Comparison of ENCODE assay signal across 34 cellular contexts in genomic region chr20:55882286-55882685, GRCh38.
"Had no signal": no experiment of that assay in that cellular context is flagged by ENCODE, and none has a peak within 500 bp of the region (broad histone marks: within the 10 kb centered on the region; RNA-seq: fewer than 3 reads in every experiment).

No MANE protein-coding gene starts in this region.

- H3K27ac Mint-ChIP-seq: activated B cell treated with CpG ODN at 0.5 μM for 24 hours; activated CD4-positive, alpha-beta memory T cell treated with anti-CD3 and anti-CD28 coated beads for 36 hours; activated CD4-positive, alpha-beta T cell treated with anti-CD3 and anti-CD28 coated beads, Interleukin-2, amount 10 ng/mL, durations not matched to agents 24 days and 14 days; activated CD8-positive, alpha-beta T cell treated with anti-CD3 and anti-CD28 coated beads for 36 hours; activated naive CD4-positive, alpha-beta T cell treated with anti-CD3 and anti-CD28 coated beads, Interleukin-2, amount 10 ng/mL, durations not matched to agents 7 days and 5 days; activated naive CD4-positive, alpha-beta T cell treated with anti-CD3 and anti-CD28 coated beads, Interleukin-2, amount 50 U/mL, for 24 hours; activated naive CD8-positive, alpha-beta T cell; activated naive CD8-positive, alpha-beta T cell treated with anti-CD3 and anti-CD28 coated beads, Interleukin-2, amount 10 ng/mL, durations not matched to agents 7 days and 5 days; activated naive CD8-positive, alpha-beta T cell treated with anti-CD3 and anti-CD28 coated beads, Interleukin-2, amount 50 U/mL, for 24 hours; activated T-cell treated with anti-CD3 and anti-CD28 coated beads, Interleukin-2, amount 50 U/mL, for 24 hours; activated T-helper 2 cell treated with anti-CD3 and anti-CD28 coated beads, Interferon-gamma antibody, Interleukin-2, Interleukin-4, amounts not matched to agents 10 μg/mL and 5 μg/mL and 100 μg/mL, durations not matched to agents 14 hours and 24 hours and 36 hours; brain; T-helper 1 cell treated with Interleukin-12 subunit alpha and Interleukin-12 subunit beta and Interleukin-4 antibody, amounts not matched to agents 30 μg/mL and 1 μg/mL, for 36 hours; T-helper 2 cell treated with Interferon-gamma antibody and Interleukin-4, amounts not matched to agents 5 μg/mL and 100 μg/mL, for 36 hours had no signal

- H3K4me3 Mint-ChIP-seq: activated B cell treated with CpG ODN at 0.5 μM for 24 hours; activated CD4-positive, alpha-beta memory T cell treated with anti-CD3 and anti-CD28 coated beads for 36 hours; activated CD4-positive, alpha-beta T cell treated with anti-CD3 and anti-CD28 coated beads, Interleukin-2, amount 10 ng/mL, durations not matched to agents 24 days and 14 days; activated CD8-positive, alpha-beta T cell treated with anti-CD3 and anti-CD28 coated beads for 36 hours; activated naive CD4-positive, alpha-beta T cell treated with anti-CD3 and anti-CD28 coated beads, Interleukin-2, amount 10 ng/mL, durations not matched to agents 7 days and 5 days; activated naive CD4-positive, alpha-beta T cell treated with anti-CD3 and anti-CD28 coated beads, Interleukin-2, amount 50 U/mL, for 24 hours; activated naive CD8-positive, alpha-beta T cell; activated naive CD8-positive, alpha-beta T cell treated with anti-CD3 and anti-CD28 coated beads, Interleukin-2, amount 10 ng/mL, durations not matched to agents 7 days and 5 days; activated naive CD8-positive, alpha-beta T cell treated with anti-CD3 and anti-CD28 coated beads, Interleukin-2, amount 50 U/mL, for 24 hours; activated T-cell treated with anti-CD3 and anti-CD28 coated beads, Interleukin-2, amount 50 U/mL, for 24 hours; brain; central memory CD8-positive, alpha-beta T cell; T-helper 1 cell treated with Interleukin-12 subunit alpha and Interleukin-12 subunit beta and Interleukin-4 antibody, amounts not matched to agents 30 μg/mL and 1 μg/mL, for 36 hours; T-helper 2 cell treated with Interferon-gamma antibody and Interleukin-4, amounts not matched to agents 5 μg/mL and 100 μg/mL, for 36 hours had no signal

- H3K9me3 Mint-ChIP-seq: activated B cell treated with CpG ODN at 0.5 μM for 24 hours had no signal

- H3K4me1 Mint-ChIP-seq: activated B cell treated with CpG ODN at 0.5 μM for 24 hours; activated CD4-positive, alpha-beta T cell treated with anti-CD3 and anti-CD28 coated beads, Interleukin-2, amount 10 ng/mL, durations not matched to agents 24 days and 14 days; activated naive CD4-positive, alpha-beta T cell treated with anti-CD3 and anti-CD28 coated beads, Interleukin-2, amount 10 ng/mL, durations not matched to agents 7 days and 5 days; activated naive CD4-positive, alpha-beta T cell treated with anti-CD3 and anti-CD28 coated beads, Interleukin-2, amount 50 U/mL, for 24 hours; activated naive CD8-positive, alpha-beta T cell treated with anti-CD3 and anti-CD28 coated beads, Interleukin-2, amount 10 ng/mL, durations not matched to agents 7 days and 5 days; activated naive CD8-positive, alpha-beta T cell treated with anti-CD3 and anti-CD28 coated beads, Interleukin-2, amount 50 U/mL, for 24 hours; brain; central memory CD8-positive, alpha-beta T cell had no signal

- H3K9me3 ChIP-seq: ascending aorta had no signal

- ATAC-seq: activated CD8-positive, alpha-beta T cell treated with anti-CD3 and anti-CD28 coated beads for 36 hours; activated naive CD8-positive, alpha-beta T cell treated with anti-CD3 and anti-CD28 coated beads, Interleukin-2, amount 50 U/mL, for 24 hours had no signal

- H3K27ac ChIP-seq: ascending aorta, cardiac muscle cell had no signal

- DNase-seq: activated B cell treated with CpG ODN at 0.5 μM for 24 hours; activated CD4-positive, alpha-beta memory T cell treated with anti-CD3 and anti-CD28 coated beads for 36 hours; activated CD4-positive, alpha-beta T cell treated with anti-CD3 and anti-CD28 coated beads for 4 hours; activated CD4-positive, alpha-beta T cell treated with anti-CD3 and anti-CD28 coated beads, Interleukin-2, amount 10 ng/mL, durations not matched to agents 24 days and 14 days; activated CD4-positive, alpha-beta T cell treated with anti-CD3 and anti-CD28 coated beads, Interleukin-2, amount 50 U/mL, for 1 hour; activated CD4-positive, alpha-beta T cell treated with anti-CD3 and anti-CD28 coated beads, Interleukin-2, amount 50 U/mL, for 4 hours; activated CD4-positive, CD25-positive, alpha-beta regulatory T cell treated with anti-CD3 and anti-CD28 coated beads, Interleukin-2, amount 50 U/mL, for 72 hours; activated CD8-positive, alpha-beta memory T cell treated with anti-CD3 and anti-CD28 coated beads, Interleukin-2, amount 50 U/mL, for 48 hours; activated CD8-positive, alpha-beta T cell treated with anti-CD3 and anti-CD28 coated beads for 36 hours; activated effector memory CD4-positive, alpha-beta T cell treated with Interleukin-2 at 50 U/mL for 16 hours; activated gamma-delta T cell; activated naive CD4-positive, alpha-beta T cell treated with anti-CD3 and anti-CD28 coated beads, Interleukin-2, amount 10 ng/mL, durations not matched to agents 7 days and 5 days; activated naive CD4-positive, alpha-beta T cell treated with Interleukin-2 at 50 U/mL for 16 hours; activated naive CD8-positive, alpha-beta T cell treated with anti-CD3 and anti-CD28 coated beads, Interleukin-2, amount 10 ng/mL, durations not matched to agents 7 days and 5 days; activated naive CD8-positive, alpha-beta T cell treated with anti-CD3 and anti-CD28 coated beads, Interleukin-2, amount 50 U/mL, for 24 hours; activated T-cell treated with anti-CD3 and anti-CD28 coated beads, Interleukin-2, amount 50 U/mL, for 24 hours; activated T-cell treated with anti-CD3 and anti-CD28 coated beads, Interleukin-2, amount 50 U/mL, for 48 hours; amygdala; anterior cingulate cortex; caudate nucleus; cerebellar nuclear complex; SW 1271; T-helper 1 cell; T-helper 2 cell; T-helper 9 cell had no signal

- H3K27me3 Mint-ChIP-seq: activated B cell treated with CpG ODN at 0.5 μM for 24 hours; activated CD4-positive, alpha-beta memory T cell treated with anti-CD3 and anti-CD28 coated beads for 36 hours; activated CD4-positive, alpha-beta T cell treated with anti-CD3 and anti-CD28 coated beads, Interleukin-2, amount 10 ng/mL, durations not matched to agents 24 days and 14 days; activated CD8-positive, alpha-beta T cell treated with anti-CD3 and anti-CD28 coated beads for 36 hours; activated naive CD4-positive, alpha-beta T cell treated with anti-CD3 and anti-CD28 coated beads, Interleukin-2, amount 10 ng/mL, durations not matched to agents 7 days and 5 days; activated naive CD4-positive, alpha-beta T cell treated with anti-CD3 and anti-CD28 coated beads, Interleukin-2, amount 50 U/mL, for 24 hours; activated naive CD8-positive, alpha-beta T cell treated with anti-CD3 and anti-CD28 coated beads, Interleukin-2, amount 10 ng/mL, durations not matched to agents 7 days and 5 days; activated naive CD8-positive, alpha-beta T cell treated with anti-CD3 and anti-CD28 coated beads, Interleukin-2, amount 50 U/mL, for 24 hours; activated T-cell treated with anti-CD3 and anti-CD28 coated beads, Interleukin-2, amount 50 U/mL, for 24 hours; central memory CD8-positive, alpha-beta T cell had no signal

- H3K4me3 ChIP-seq: ascending aorta, cardiac muscle cell had no signal

- H3K36me3 Mint-ChIP-seq: activated CD4-positive, alpha-beta memory T cell treated with anti-CD3 and anti-CD28 coated beads for 36 hours; activated naive CD4-positive, alpha-beta T cell treated with anti-CD3 and anti-CD28 coated beads, Interleukin-2, amount 10 ng/mL, durations not matched to agents 7 days and 5 days; activated naive CD4-positive, alpha-beta T cell treated with anti-CD3 and anti-CD28 coated beads, Interleukin-2, amount 50 U/mL, for 24 hours; activated naive CD8-positive, alpha-beta T cell; activated naive CD8-positive, alpha-beta T cell treated with anti-CD3 and anti-CD28 coated beads, Interleukin-2, amount 10 ng/mL, durations not matched to agents 7 days and 5 days; brain had no signal

- H3K27me3 ChIP-seq: ascending aorta, cardiac muscle cell had no signal

- H3K36me3 ChIP-seq: ascending aorta, cardiac muscle cell had no signal

- H3K4me1 ChIP-seq: ascending aorta had no signal
